8 cellular contexts compared by ENCODE assay signal in genomic region chr12:68406134-68406576, GRCh38.
DNase-seq lines count a peak whose midpoint lies in the region; ATAC-seq and TF ChIP-seq lines count a peak whose summit lies in the region.

No MANE protein-coding gene starts in this region.

- no peaks in the 10 kb centered on the region for H3K27me3 Mint-ChIP-seq in naive thymus-derived CD8-positive, alpha-beta T cell

- ATAC-seq in HG03108 (IDR thresholded peaks at IDR 0.05; ENCODE audit: unreplicated experiment) = no peak
- no peak for ATAC-seq in naive thymus-derived CD8-positive, alpha-beta T cell

- no peak overlapping the region for H3K4me3 ChIP-seq in epithelial cell of esophagus (ENCODE audit: low read length)

- H3K4me1 Mint-ChIP-seq in naive thymus-derived CD8-positive, alpha-beta T cell = peaks cover 16 to 37% (median 33%) of the 10 kb centered on the region in 4 donors

- peak; percentile 43 for TF ChIP-seq CTCF in epithelial cell of esophagus (IDR thresholded peaks at IDR 0.05; ENCODE audit: insufficient read depth, low read depth, low read length, missing control alignments)

- peak overlapping the region in 2 of 10 donors; percentile 14 to 25 for H3K27ac Mint-ChIP-seq in naive thymus-derived CD8-positive, alpha-beta T cell

- H3K36me3 Mint-ChIP-seq in naive thymus-derived CD8-positive, alpha-beta T cell = no peaks in the 10 kb centered on the region

- DNase-seq in GM03348 (ENCODE audit: low spot score) = peak; percentile 87
- DNase-seq in epithelial cell of esophagus (ENCODE audit: low read depth) = peak; percentile 67
- peak; percentile 91 for DNase-seq in mucosa of gallbladder (ENCODE audit: low spot score)
- no peak for DNase-seq in naive thymus-derived CD8-positive, alpha-beta T cell
- DNase-seq in activated CD4-positive, CD25-positive, alpha-beta regulatory T cell (lab: John Stamatoyannopoulos, UW) = no peak
- no peak for DNase-seq in germinal center (ENCODE audit: low spot score)

- H3K9me3 Mint-ChIP-seq in naive thymus-derived CD8-positive, alpha-beta T cell = no peaks in the 10 kb centered on the region

- no peak overlapping the region for H3K4me3 Mint-ChIP-seq in naive thymus-derived CD8-positive, alpha-beta T cell

- POLR2A ChIA-PET in naive thymus-derived CD8-positive, alpha-beta T cell (lab: Charles Lee) = no interaction called here

TF ChIP-seq in PFSK-1, 5 proteins besides CTCF, POLR2A, EP300 and RAD21:
- peak in 1 of 2 experiments; percentile 74; a peak in 2 of 4 replicates for TF ChIP-seq REST (IDR thresholded peaks at IDR 0.05; ENCODE audit: insufficient read depth in 1 of 2, low read depth in 2 of 2, low read length in 2 of 2)
- TF ChIP-seq FOXP2 (optimal IDR thresholded peaks at IDR 0.05; ENCODE audit: borderline replicate concordance, extremely low read depth, extremely low read length, insufficient read depth) = peak; percentile 94
- TF ChIP-seq SIN3A (IDR thresholded peaks at IDR 0.05; ENCODE audit: borderline replicate concordance, insufficient read depth, low read length) = 0 out of 2 replicates have a peak, but pooled peaks have one; percentile 72
- TF ChIP-seq POLR2AphosphoS5 (IDR thresholded peaks at IDR 0.05; ENCODE audit: low read depth, low read length) = no peak

Comparison
In these comparisons a context has a peak if more than half of its experiments do, and no peak if none do; other contexts are left out.
1. DNase-seq: peak in GM03348 (single experiment), epithelial cell of esophagus (single experiment) and mucosa of gallbladder (single experiment); none in naive thymus-derived CD8-positive, alpha-beta T cell (0 of 10), activated CD4-positive, CD25-positive, alpha-beta regulatory T cell (0 of 4) and germinal center (single experiment).